ENCODE assay signal across 11 cellular contexts in the genomic region with DNA sequence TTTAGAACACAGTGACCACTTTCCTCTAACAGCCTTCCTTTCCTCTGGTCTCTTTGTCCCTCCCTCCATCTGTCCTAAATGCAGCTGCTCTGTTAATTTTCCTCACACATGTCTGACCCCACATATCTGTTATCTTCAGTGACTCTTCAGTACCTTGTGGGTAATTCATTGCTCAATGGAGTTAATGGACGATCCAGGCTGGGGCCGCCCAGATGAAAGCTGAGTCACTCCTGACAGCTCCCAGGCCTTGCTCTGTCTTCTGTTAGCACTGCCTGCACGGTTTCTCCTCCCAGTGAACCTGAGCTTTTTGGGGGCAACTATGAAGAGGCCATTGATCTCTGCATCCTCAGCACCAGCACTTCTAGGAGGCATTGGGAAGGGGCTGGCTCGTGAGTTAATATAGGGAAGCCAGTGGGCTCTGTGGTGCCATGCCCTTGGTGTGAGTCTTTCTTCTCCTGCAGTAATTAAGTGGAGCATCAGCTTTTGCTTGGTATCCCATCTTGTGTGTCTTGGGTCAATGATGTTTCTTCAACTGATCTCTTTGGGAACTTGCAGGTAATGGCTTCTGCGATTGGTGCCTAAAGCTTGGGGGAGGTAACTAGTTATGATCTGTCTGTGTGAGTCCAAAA.
DNase-seq lines count a peak whose midpoint lies in the region; ATAC-seq and TF ChIP-seq lines count a peak whose summit lies in the region.
"Had no signal": no experiment of that assay in that cellular context is flagged by ENCODE, and none has a peak within 500 bp of the region (broad histone marks: within the 10 kb centered on the region; RNA-seq: fewer than 3 reads in every experiment).

No MANE protein-coding gene starts in this region.

- no peaks in the 10 kb centered on the region for H3K4me1 Mint-ChIP-seq in activated CD4-positive, alpha-beta T cell treated with anti-CD3 and anti-CD28 coated beads, Interleukin-2, amount 10 ng/mL, durations not matched to agents 7 days and 5 days
- H3K4me1 Mint-ChIP-seq: immature natural killer cell; naive thymus-derived CD4-positive, alpha-beta T cell had no signal

- H3K4me3 ChIP-seq in HEK293 (ENCODE audit: low read depth, low read length), result no peak overlapping the region
- H3K4me3 ChIP-seq in fibroblast of pulmonary artery (replicated peaks; ENCODE audit: low read depth, low read length), result no peak overlapping the region
- H3K4me3 ChIP-seq: ascending aorta had no signal

- no peak for ATAC-seq in HG03439 (IDR thresholded peaks at IDR 0.05; ENCODE audit: unreplicated experiment)
- ATAC-seq: activated T-cell treated with anti-CD3 and anti-CD28 coated beads, Interleukin-2, amount 50 U/mL, for 4 hours; naive thymus-derived CD4-positive, alpha-beta T cell had no signal

- no peaks in the 10 kb centered on the region for H3K4me1 ChIP-seq in HEK293 (ENCODE audit: control insufficient read depth, insufficient read depth, low read length)
- H3K4me1 ChIP-seq: ascending aorta had no signal

- H3K36me3 ChIP-seq in HEK293 (ENCODE audit: control insufficient read depth in 2 of 2, insufficient read depth in 1 of 2, low read length in 2 of 2), result no peaks in the 10 kb centered on the region
- H3K36me3 ChIP-seq: ascending aorta had no signal

- CTCF ChIA-PET in HEK293 (lab: Yijun Ruan, JAX), result interaction anchor here (0.6 kb wide), 1 partner anchor 1277 kb away, joined by 3 read pairs; no protein-coding TSS in a partner anchor
- CTCF ChIA-PET in activated CD4-positive, alpha-beta T cell treated with anti-CD3 and anti-CD28 coated beads, Interleukin-2, amount 10 ng/mL, durations not matched to agents 7 days and 5 days (lab: Charles Lee), result interaction anchor here (0.9 kb wide), 1 partner anchor 9 kb away, joined by 4 read pairs; no protein-coding TSS in a partner anchor

- H3K9me3 Mint-ChIP-seq in activated CD4-positive, alpha-beta T cell treated with anti-CD3 and anti-CD28 coated beads, Interleukin-2, amount 10 ng/mL, durations not matched to agents 7 days and 5 days, result peaks cover 5% of the 10 kb centered on the region
- H3K9me3 Mint-ChIP-seq: immature natural killer cell had no signal

- H3K27me3 Mint-ChIP-seq in activated CD4-positive, alpha-beta T cell treated with anti-CD3 and anti-CD28 coated beads, Interleukin-2, amount 10 ng/mL, durations not matched to agents 7 days and 5 days, result peaks cover 29% of the 10 kb centered on the region

- TF ChIP-seq CTCF in HEK293 (tag by site-specific recombination; IDR thresholded peaks at IDR 0.05) (no peak), fibroblast of pulmonary artery (IDR thresholded peaks at IDR 0.05; ENCODE audit: low read length, missing control alignments) (no peak)

- DNase-seq in RPMI7951 (ENCODE audit: low read depth) (peak; percentile 87), fibroblast of pulmonary artery (ENCODE audit: low read depth) (peak; percentile 59), germinal center (ENCODE audit: low spot score) (no peak), NCI-H446 (lab: John Stamatoyannopoulos, UW) (no peak)
- DNase-seq in activated CD4-positive, alpha-beta T cell treated with anti-CD3 and anti-CD28 coated beads, Interleukin-2, amount 10 ng/mL, durations not matched to agents 7 days and 5 days, result no peak
- DNase-seq: activated T-cell treated with anti-CD3 and anti-CD28 coated beads, Interleukin-2, amount 50 U/mL, for 4 hours; immature natural killer cell; naive thymus-derived CD4-positive, alpha-beta T cell had no signal

- POLR2A ChIA-PET in HEK293 (lab: Yijun Ruan, JAX), result no interaction called here
- POLR2A ChIA-PET in activated CD4-positive, alpha-beta T cell treated with anti-CD3 and anti-CD28 coated beads, Interleukin-2, amount 10 ng/mL, durations not matched to agents 7 days and 5 days (lab: Charles Lee), result no interaction called here

- H3K27ac ChIP-seq in HEK293 (ENCODE audit: extremely low read depth, low read depth, low read length), result no peak overlapping the region
- H3K27ac ChIP-seq: ascending aorta had no signal

- no peak overlapping the region for H3K4me3 Mint-ChIP-seq in activated CD4-positive, alpha-beta T cell treated with anti-CD3 and anti-CD28 coated beads, Interleukin-2, amount 10 ng/mL, durations not matched to agents 7 days and 5 days
- H3K4me3 Mint-ChIP-seq: activated T-cell treated with anti-CD3 and anti-CD28 coated beads, Interleukin-2, amount 50 U/mL, for 4 hours; immature natural killer cell; naive thymus-derived CD4-positive, alpha-beta T cell had no signal

- no peaks in the 10 kb centered on the region for H3K36me3 Mint-ChIP-seq in activated CD4-positive, alpha-beta T cell treated with anti-CD3 and anti-CD28 coated beads, Interleukin-2, amount 10 ng/mL, durations not matched to agents 7 days and 5 days (ENCODE audit: low read depth)
- H3K36me3 Mint-ChIP-seq: immature natural killer cell had no signal

- no peaks in the 10 kb centered on the region for H3K9me3 ChIP-seq in HEK293 (ENCODE audit: control insufficient read depth, insufficient read depth, low read depth, low read length)
- H3K9me3 ChIP-seq: ascending aorta had no signal

- H3K27ac Mint-ChIP-seq in activated CD4-positive, alpha-beta T cell treated with anti-CD3 and anti-CD28 coated beads, Interleukin-2, amount 10 ng/mL, durations not matched to agents 7 days and 5 days, result no peak overlapping the region
- H3K27ac Mint-ChIP-seq: immature natural killer cell; naive thymus-derived CD4-positive, alpha-beta T cell had no signal

TF ChIP-seq in HEK293, 187 proteins besides CTCF, POLR2A, EP300 and RAD21:
- TF ChIP-seq, protein P1, sequence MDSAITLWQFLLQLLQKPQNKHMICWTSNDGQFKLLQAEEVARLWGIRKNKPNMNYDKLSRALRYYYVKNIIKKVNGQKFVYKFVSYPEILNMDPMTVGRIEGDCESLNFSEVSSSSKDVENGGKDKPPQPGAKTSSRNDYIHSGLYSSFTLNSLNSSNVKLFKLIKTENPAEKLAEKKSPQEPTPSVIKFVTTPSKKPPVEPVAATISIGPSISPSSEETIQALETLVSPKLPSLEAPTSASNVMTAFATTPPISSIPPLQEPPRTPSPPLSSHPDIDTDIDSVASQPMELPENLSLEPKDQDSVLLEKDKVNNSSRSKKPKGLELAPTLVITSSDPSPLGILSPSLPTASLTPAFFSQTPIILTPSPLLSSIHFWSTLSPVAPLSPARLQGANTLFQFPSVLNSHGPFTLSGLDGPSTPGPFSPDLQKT (IDR thresholded peaks at IDR 0.05; ENCODE audit: borderline replicate concordance, low read depth, low read length), result no peak
- TF ChIP-seq ZBTB17 (tag by site-specific recombination; IDR thresholded peaks at IDR 0.05), result peak; percentile 62; the same call in 1 of the 2 replicates

Comparison
In these comparisons a context has a peak if more than half of its experiments do, and no peak if none do; other contexts are left out.
1. DNase-seq: peak in RPMI7951 (single experiment) and fibroblast of pulmonary artery (single experiment); none in activated CD4-positive, alpha-beta T cell treated with anti-CD3 and anti-CD28 coated beads, Interleukin-2, amount 10 ng/mL, durations not matched to agents 7 days and 5 days (single experiment), germinal center (single experiment) and NCI-H446 (0 of 2).